In the genomic region with DNA sequence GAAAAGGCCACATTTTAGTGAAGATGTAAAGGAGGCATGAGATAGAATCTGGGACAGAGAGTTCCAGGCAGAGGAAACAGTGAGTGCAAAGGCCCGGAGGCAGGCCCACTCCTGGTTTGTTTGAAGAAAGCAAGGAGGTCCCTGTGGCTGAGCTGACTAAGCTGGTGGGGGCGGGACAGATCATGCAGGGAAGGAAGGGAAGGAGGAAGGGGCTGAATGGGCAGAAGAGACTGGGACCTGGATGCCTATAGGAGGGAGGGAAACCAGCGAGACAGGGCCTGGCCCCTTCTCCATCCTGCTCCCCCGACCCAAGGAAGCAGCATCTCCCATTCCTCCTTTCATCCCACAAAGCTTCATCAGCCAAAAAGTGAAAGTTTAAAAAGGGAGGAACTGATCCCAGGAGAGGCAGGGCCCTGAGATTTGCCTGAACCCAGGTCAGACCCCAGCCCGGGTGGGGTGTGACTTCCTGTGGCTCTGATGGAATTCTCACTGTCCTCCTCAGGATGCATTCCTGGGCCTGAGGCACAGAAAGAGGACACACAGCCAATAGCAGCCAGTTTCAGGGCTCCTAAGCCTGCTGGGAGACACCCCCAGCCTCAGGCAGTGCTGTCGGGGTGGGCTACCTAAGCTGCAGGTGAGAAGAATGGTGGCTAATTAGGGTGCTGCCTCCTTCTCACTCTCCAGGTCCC, we compare ENCODE assay signal across 1 cellular context.
TF ChIP-seq lines count a peak whose summit lies in the region.

No MANE protein-coding gene starts in this region.

TF ChIP-seq in HCT116, 20 proteins besides CTCF, POLR2A, EP300 and RAD21:
- no peak for TF ChIP-seq SP1 (IDR thresholded peaks at IDR 0.05; ENCODE audit: low read depth)
- no peak for TF ChIP-seq REST (IDR thresholded peaks at IDR 0.05; ENCODE audit: low read depth)
- no peak for TF ChIP-seq JUND (IDR thresholded peaks at IDR 0.05)
- TF ChIP-seq FOSL1 (IDR thresholded peaks at IDR 0.05; ENCODE audit: low read depth) = no peak
- TF ChIP-seq CBX3 (IDR thresholded peaks at IDR 0.05; ENCODE audit: low read depth) = no peak
